In genomic region chr3:194757629-194758028, GRCh38 we compare ENCODE assay signal across 16 cellular contexts.
DNase-seq lines count a peak whose midpoint lies in the region; ATAC-seq lines count a peak whose summit lies in the region.
"Had no signal": no experiment of that assay in that cellular context is flagged by ENCODE, and none has a peak within 500 bp of the region (broad histone marks: within the 10 kb centered on the region; RNA-seq: fewer than 3 reads in every experiment).

No MANE protein-coding gene starts in this region.

- peak overlapping the region; percentile 25; the same call in 1 of the 2 replicates for H3K9ac ChIP-seq in Karpas-422 (ENCODE audit: low read length)

- H3K4me1 ChIP-seq in Karpas-422 (ENCODE audit: low read length) = peaks cover 28% of the 10 kb centered on the region
- no peaks in the 10 kb centered on the region for H3K4me1 ChIP-seq in effector memory CD4-positive, alpha-beta T cell (ENCODE audit: control insufficient read depth, insufficient read depth, low read length, poor library complexity, severe bottlenecking)
- H3K4me1 ChIP-seq: adrenal gland, prostate gland had no signal

- no peak overlapping the region for H3K4me3 ChIP-seq in Karpas-422 (ENCODE audit: low read length)
- H3K4me3 ChIP-seq in effector memory CD4-positive, alpha-beta T cell (ENCODE audit: insufficient read depth, low read depth, low read length, poor library complexity, severe bottlenecking) = no peak overlapping the region
- H3K4me3 ChIP-seq: adrenal gland, prostate gland had no signal

- DNase-seq in Karpas-422 (no peak), left kidney (ENCODE audit: low read depth, low spot score) (peak; percentile 68), superior temporal gyrus (ENCODE audit: extremely low spot score) (peak; percentile 77), D341Med (ENCODE audit: low spot score) (no peak)
- DNase-seq in effector memory CD8-positive, alpha-beta T cell = no peak
- DNase-seq in effector memory CD4-positive, alpha-beta T cell = no peak
- DNase-seq in activated T-helper 2 cell treated with anti-CD3 and anti-CD28 coated beads, Interferon-gamma antibody, Interleukin-2, Interleukin-4, amounts not matched to agents 10 μg/mL and 5 μg/mL and 100 μg/mL, durations not matched to agents 14 hours and 24 hours and 36 hours (ENCODE audit: low spot score) = no peak
- DNase-seq: KBM-7, NCI-H510A treated with DMSO at 0.1 percent for 48 hours, SW 1271 had no signal

- H3K9me2 ChIP-seq in Karpas-422 (replicated peaks; ENCODE audit: insufficient read depth, low read length) = no peaks in the 10 kb centered on the region

- H3K27me3 ChIP-seq in Karpas-422 (ENCODE audit: low read length) = no peaks in the 10 kb centered on the region
- peaks cover 3% of the 10 kb centered on the region for H3K27me3 ChIP-seq in effector memory CD4-positive, alpha-beta T cell (replicated peaks; ENCODE audit: control insufficient read depth, insufficient read depth, low read length, poor library complexity, severe bottlenecking)
- H3K27me3 ChIP-seq: adrenal gland had no signal

- H3K27me3 Mint-ChIP-seq in effector memory CD8-positive, alpha-beta T cell = peaks cover 34 to 48% of the 10 kb centered on the region in 2 donors
- H3K27me3 Mint-ChIP-seq in activated T-helper 2 cell treated with anti-CD3 and anti-CD28 coated beads, Interferon-gamma antibody, Interleukin-2, Interleukin-4, amounts not matched to agents 10 μg/mL and 5 μg/mL and 100 μg/mL, durations not matched to agents 14 hours and 24 hours and 36 hours (ENCODE audit: low read depth) = peaks cover 20% of the 10 kb centered on the region

- no peaks in the 10 kb centered on the region for H3K36me3 ChIP-seq in Karpas-422 (ENCODE audit: insufficient read depth, low read length)
- no peaks in the 10 kb centered on the region for H3K36me3 ChIP-seq in effector memory CD4-positive, alpha-beta T cell (ENCODE audit: control insufficient read depth, insufficient read depth, low read length)
- H3K36me3 ChIP-seq: adrenal gland, prostate gland had no signal

- H2AFZ ChIP-seq in Karpas-422 (ENCODE audit: low read length) = no peak overlapping the region

- no peaks in the 10 kb centered on the region for H3K9me3 Mint-ChIP-seq in effector memory CD8-positive, alpha-beta T cell
- H3K9me3 Mint-ChIP-seq in activated T-helper 2 cell treated with anti-CD3 and anti-CD28 coated beads, Interferon-gamma antibody, Interleukin-2, Interleukin-4, amounts not matched to agents 10 μg/mL and 5 μg/mL and 100 μg/mL, durations not matched to agents 14 hours and 24 hours and 36 hours = no peaks in the 10 kb centered on the region
- H3K9me3 Mint-ChIP-seq: activated T-helper 1 cell treated with anti-CD3 and anti-CD28 coated beads, Interleukin-12 subunit alpha, Interleukin-12 subunit beta, Interleukin-2, Interleukin-4 antibody, amounts not matched to agents 30 ng/mL and 10 ng/mL and 1 ng/mL, durations not matched to agents 14 hours and 24 hours and 36 hours; naive thymus-derived CD8-positive, alpha-beta T cell had no signal

- no peaks in the 10 kb centered on the region for H4K20me1 ChIP-seq in Karpas-422 (ENCODE audit: insufficient read depth, low read depth, low read length)

- no peaks in the 10 kb centered on the region for H3K36me3 Mint-ChIP-seq in effector memory CD8-positive, alpha-beta T cell (ENCODE audit: insufficient read depth)
- H3K36me3 Mint-ChIP-seq in activated T-helper 2 cell treated with anti-CD3 and anti-CD28 coated beads, Interferon-gamma antibody, Interleukin-2, Interleukin-4, amounts not matched to agents 10 μg/mL and 5 μg/mL and 100 μg/mL, durations not matched to agents 14 hours and 24 hours and 36 hours (ENCODE audit: low read depth) = no peaks in the 10 kb centered on the region
- H3K36me3 Mint-ChIP-seq: naive thymus-derived CD8-positive, alpha-beta T cell had no signal

- H3K4me1 Mint-ChIP-seq in effector memory CD8-positive, alpha-beta T cell (ENCODE audit: low read depth in 2 of 2) = no peaks in the 10 kb centered on the region
- H3K4me1 Mint-ChIP-seq in activated T-helper 2 cell treated with anti-CD3 and anti-CD28 coated beads, Interferon-gamma antibody, Interleukin-2, Interleukin-4, amounts not matched to agents 10 μg/mL and 5 μg/mL and 100 μg/mL, durations not matched to agents 14 hours and 24 hours and 36 hours (ENCODE audit: low read depth) = no peaks in the 10 kb centered on the region
- H3K4me1 Mint-ChIP-seq: naive thymus-derived CD8-positive, alpha-beta T cell had no signal

- intact Hi-C loops in activated T-helper 2 cell treated with anti-CD3 and anti-CD28 coated beads, Interferon-gamma antibody, Interleukin-2, Interleukin-4, amounts not matched to agents 10 μg/mL and 5 μg/mL and 100 μg/mL, durations not matched to agents 14 hours and 24 hours and 36 hours (cut with micrococcal nuclease) = no loop called here

- no peak overlapping the region for H3K4me3 Mint-ChIP-seq in effector memory CD8-positive, alpha-beta T cell
- H3K4me3 Mint-ChIP-seq in activated T-helper 2 cell treated with anti-CD3 and anti-CD28 coated beads, Interferon-gamma antibody, Interleukin-2, Interleukin-4, amounts not matched to agents 10 μg/mL and 5 μg/mL and 100 μg/mL, durations not matched to agents 14 hours and 24 hours and 36 hours (ENCODE audit: low read depth) = no peak overlapping the region
- H3K4me3 Mint-ChIP-seq: activated T-helper 1 cell treated with anti-CD3 and anti-CD28 coated beads, Interleukin-12 subunit alpha, Interleukin-12 subunit beta, Interleukin-2, Interleukin-4 antibody, amounts not matched to agents 30 ng/mL and 10 ng/mL and 1 ng/mL, durations not matched to agents 14 hours and 24 hours and 36 hours; naive thymus-derived CD8-positive, alpha-beta T cell had no signal

- no peak for ATAC-seq in effector memory CD8-positive, alpha-beta T cell (replicated peaks)
- ATAC-seq: naive thymus-derived CD8-positive, alpha-beta T cell had no signal

- H3K4me2 ChIP-seq in Karpas-422 (ENCODE audit: low read depth, low read length, poor library complexity, severe bottlenecking) = peak overlapping the region; percentile 40

- no peaks in the 10 kb centered on the region for H3K79me2 ChIP-seq in Karpas-422 (ENCODE audit: low read length)

- no peaks in the 10 kb centered on the region for H3K9me3 ChIP-seq in Karpas-422 (ENCODE audit: low read length)
- no peaks in the 10 kb centered on the region for H3K9me3 ChIP-seq in effector memory CD4-positive, alpha-beta T cell (ENCODE audit: control insufficient read depth, low read length)
- H3K9me3 ChIP-seq: adrenal gland, prostate gland had no signal

- no peak overlapping the region for H3K27ac Mint-ChIP-seq in effector memory CD8-positive, alpha-beta T cell
- H3K27ac Mint-ChIP-seq in activated T-helper 2 cell treated with anti-CD3 and anti-CD28 coated beads, Interferon-gamma antibody, Interleukin-2, Interleukin-4, amounts not matched to agents 10 μg/mL and 5 μg/mL and 100 μg/mL, durations not matched to agents 14 hours and 24 hours and 36 hours = no peak overlapping the region
- H3K27ac Mint-ChIP-seq: activated T-helper 1 cell treated with anti-CD3 and anti-CD28 coated beads, Interleukin-12 subunit alpha, Interleukin-12 subunit beta, Interleukin-2, Interleukin-4 antibody, amounts not matched to agents 30 ng/mL and 10 ng/mL and 1 ng/mL, durations not matched to agents 14 hours and 24 hours and 36 hours; naive thymus-derived CD8-positive, alpha-beta T cell had no signal

- H3K27ac ChIP-seq in Karpas-422 (ENCODE audit: low read length) (no peak overlapping the region), cingulate gyrus (ENCODE audit: low read depth, low read length) (peak overlapping the region; percentile 78)
- H3K27ac ChIP-seq in effector memory CD4-positive, alpha-beta T cell (ENCODE audit: insufficient read depth, low read length, poor library complexity, severe bottlenecking) = no peak overlapping the region
- H3K27ac ChIP-seq: VCaP had no signal

Comparison
In these comparisons a context has a peak if more than half of its experiments do, and no peak if none do; other contexts are left out.
1. DNase-seq: peak in left kidney (single experiment) and superior temporal gyrus (single experiment); none in Karpas-422 (single experiment), effector memory CD8-positive, alpha-beta T cell (0 of 3), effector memory CD4-positive, alpha-beta T cell (0 of 3), D341Med (single experiment) and activated T-helper 2 cell treated with anti-CD3 and anti-CD28 coated beads, Interferon-gamma antibody, Interleukin-2, Interleukin-4, amounts not matched to agents 10 μg/mL and 5 μg/mL and 100 μg/mL, durations not matched to agents 14 hours and 24 hours and 36 hours (single experiment).